13 cellular contexts compared by ENCODE assay signal in the genomic region with DNA sequence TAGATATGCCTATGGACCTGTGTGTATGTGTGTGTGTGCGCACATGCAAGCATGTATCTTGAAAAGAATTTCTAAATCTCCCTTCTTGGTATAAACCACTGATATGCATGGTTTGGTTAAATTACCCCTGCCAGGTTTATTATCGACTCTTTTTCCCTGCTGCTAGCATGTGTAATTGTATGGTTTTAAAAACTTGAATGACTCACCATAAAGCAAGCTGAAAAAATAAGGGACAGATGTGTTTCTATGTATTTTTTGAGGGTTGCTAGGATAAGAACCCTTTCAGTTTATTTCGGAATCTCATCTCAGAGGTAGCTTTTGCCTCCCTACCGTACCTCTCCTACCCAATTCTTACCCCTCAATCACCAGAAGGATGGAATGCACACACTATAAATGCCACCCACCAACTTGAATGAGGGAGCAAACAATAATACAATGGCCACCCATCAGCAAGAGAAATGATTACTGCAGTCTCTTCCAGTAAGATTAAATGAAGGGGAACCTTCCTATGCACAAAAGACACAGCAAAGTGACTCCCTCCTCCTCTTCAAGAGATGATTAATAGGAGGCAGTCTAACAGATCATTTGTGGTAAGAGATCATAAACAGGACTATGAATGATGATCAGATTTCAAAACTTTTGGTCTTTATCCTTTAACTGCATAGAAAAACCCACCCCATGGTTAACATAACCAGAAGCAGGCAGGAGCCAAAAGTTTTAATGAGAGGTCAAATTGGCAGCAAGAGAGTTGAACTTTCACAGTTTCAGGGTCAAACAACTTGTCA.
A peak's percentile ranks its signal among the peaks of the same experiment; 100 is the strongest.
DNase-seq lines count a peak whose midpoint lies in the region; ATAC-seq, FAIRE-seq and TF ChIP-seq lines count a peak whose summit lies in the region.
"Had no signal": no experiment of that assay in that cellular context is flagged by ENCODE, and none has a peak within 500 bp of the region (broad histone marks: within the 10 kb centered on the region; RNA-seq: fewer than 3 reads in every experiment).

No MANE protein-coding gene starts in this region.

- no peak overlapping the region for H3K27ac Mint-ChIP-seq in GM23338
- H3K27ac Mint-ChIP-seq in MCF 10A (ENCODE audit: low read depth, unreplicated experiment) = no peak overlapping the region
- H3K27ac Mint-ChIP-seq: activated naive CD4-positive, alpha-beta T cell treated with anti-CD3 and anti-CD28 coated beads, Interleukin-2, amount 50 U/mL, for 24 hours; CD8-positive, alpha-beta memory T cell; stimulated activated naive CD8-positive, alpha-beta T cell treated with anti-CD3 and anti-CD28 coated beads, Interleukin-15, amount 100 ng/mL, for 72 hours had no signal

- H3K9me3 ChIP-seq in H1 (ENCODE audit: insufficient read depth in 2 of 2, low read depth in 1 of 2, low read length in 1 of 2) = no peaks in the 10 kb centered on the region
- no peaks in the 10 kb centered on the region for H3K9me3 ChIP-seq in skeletal muscle satellite cell (replicated peaks; ENCODE audit: low read length)
- no peaks in the 10 kb centered on the region for H3K9me3 ChIP-seq in transverse colon

- no peak for TF ChIP-seq CTCF in GM23338 (conservative IDR thresholded peaks at IDR 0.05; ENCODE audit: low read depth in 2 of 2)
- TF ChIP-seq CTCF in H1 (IDR thresholded peaks at IDR 0.05; ENCODE audit: control extremely low read depth in 1 of 3, insufficient read depth in 1 of 3, low read depth in 1 of 3, low read length in 3 of 3) = no peak
- no peak for TF ChIP-seq CTCF in transverse colon (IDR thresholded peaks at IDR 0.05)
- TF ChIP-seq CTCF in MCF 10A (IDR thresholded peaks at IDR 0.05; ENCODE audit: unreplicated experiment) = no peak

- intact Hi-C loops in transverse colon (cut with DNase I; ENCODE audit: low total_unique reads) (no loop called here), MCF 10A (cut with micrococcal nuclease) (loop anchor here (10.0 kb wide), 1 partner anchor 354 kb away; the partner anchor contains the start of gene SATB2)

- TF ChIP-seq RAD21 in H1 (IDR thresholded peaks at IDR 0.05 in 1 of 2, conservative IDR thresholded peaks at IDR 0.05 in 1 of 2; ENCODE audit: low read depth in 2 of 2, low read length in 2 of 2) = no peak

- H3K36me3 ChIP-seq in GM23338 (ENCODE audit: insufficient read depth) (no peaks in the 10 kb centered on the region), H1 (ENCODE audit: control insufficient read depth in 2 of 4, insufficient read depth in 4 of 4, low read length in 3 of 4) (no peaks in the 10 kb centered on the region), skeletal muscle satellite cell (ENCODE audit: insufficient read depth, low read length) (no peaks in the 10 kb centered on the region), transverse colon (no peaks in the 10 kb centered on the region)

- BruUV-seq in MCF 10A (replicated peaks; lab: Mats Ljungman, UMichigan) = no TSS peak

- no peak overlapping the region for H3K9ac ChIP-seq in H1 (replicated peaks in 1 of 4; ENCODE audit: extremely low read depth in 1 of 4, low read depth in 3 of 4, low read length in 3 of 4)
- no peak overlapping the region for H3K9ac ChIP-seq in skeletal muscle satellite cell (ENCODE audit: low read depth, low read length)

- H3K79me2 ChIP-seq in GM23338 (replicated peaks; ENCODE audit: insufficient read depth) (no peaks in the 10 kb centered on the region), H1 (ENCODE audit: control insufficient read depth in 1 of 2, insufficient read depth in 2 of 2, low read length in 2 of 2) (no peaks in the 10 kb centered on the region)

- peak overlapping the region; percentile 40; the same call in 1 of the 2 replicates for H2AFZ ChIP-seq in GM23338
- H2AFZ ChIP-seq in H1 (ENCODE audit: low read length) = peak overlapping the region; percentile 80

- no peak overlapping the region for H4K91ac ChIP-seq in H1 (replicated peaks; ENCODE audit: insufficient read length, low read length)

- FAIRE-seq in H1 (lab: Jason Lieb, UNC) = no peak
- FAIRE-seq: small intestine had no signal

- WGBS in H1 (ENCODE audit: extremely low coverage in 1 of 2, insufficient coverage in 1 of 2, insufficient read length in 1 of 2, insufficient replicate concordance in 2 of 2, low coverage in 1 of 2, low lambda C conversion rate in 2 of 2, missing lambda C conversion rate in 1 of 2), 2 experiments = 89% methylated on average over 4 of the region's 4 CpGs; no CpG with 5 or more reads in 1 of the 2 experiments
- 34 to 52% methylated on average over 4 of the region's 4 CpGs for WGBS in transverse colon (ENCODE audit: low coverage in 1 of 2), 2 donors

- H3K4me2 ChIP-seq in GM23338 = no peak overlapping the region
- H3K4me2 ChIP-seq in H1 (ENCODE audit: insufficient read depth in 1 of 2, low read depth in 2 of 2, low read length in 2 of 2) = no peak overlapping the region
- peak overlapping the region; percentile 41 for H3K4me2 ChIP-seq in skeletal muscle satellite cell (ENCODE audit: low read length)

- H4K8ac ChIP-seq in H1 (ENCODE audit: extremely low read depth, insufficient read depth, low read length) = no peak overlapping the region

- no peak overlapping the region for H2BK20ac ChIP-seq in H1 (ENCODE audit: low read length)

- no peak for ATAC-seq in GM23338
- ATAC-seq in GM18909 (IDR thresholded peaks at IDR 0.05; ENCODE audit: poor library complexity, unreplicated experiment) = no peak
- ATAC-seq: stimulated activated naive CD8-positive, alpha-beta T cell treated with anti-CD3 and anti-CD28 coated beads, Interleukin-15, amount 100 ng/mL, for 72 hours had no signal

- H3K23ac ChIP-seq in H1 (ENCODE audit: insufficient read length) = no peak overlapping the region

- no peaks in the 10 kb centered on the region for H3F3A ChIP-seq in GM23338 (replicated peaks; ENCODE audit: low read depth)

- CTCF ChIA-PET in H1 (lab: Charles Lee; ENCODE audit: partially characterized antibody) (interaction anchor here (1.4 kb wide), 1 partner anchor 30 kb away, joined by 3 read pairs; no protein-coding TSS in a partner anchor), MCF 10A (lab: Yijun Ruan, JAX) (no interaction called here)

- no peaks in the 10 kb centered on the region for H3K23me2 ChIP-seq in H1 (ENCODE audit: low read depth, low read length)

- no peaks in the 10 kb centered on the region for H3K79me1 ChIP-seq in H1 (ENCODE audit: low read depth, low read length)

- peak; percentile 14 for DNase-seq in GM23338 (ENCODE audit: low spot score)
- peak; percentile 92 for DNase-seq in NCI-H2081 treated with DMSO at 0.1 percent for 48 hours (lab: John Stamatoyannopoulos, UW)
- DNase-seq in H1 (ENCODE audit: low read depth in 1 of 2, low spot score in 2 of 2) = no peak
- no peak for DNase-seq in transverse colon
- DNase-seq in MCF 10A (ENCODE audit: unreplicated experiment) = no peak
- DNase-seq: CD8-positive, alpha-beta memory T cell; erythroblast; small intestine; stimulated activated naive CD8-positive, alpha-beta T cell treated with anti-CD3 and anti-CD28 coated beads, Interleukin-15, amount 100 ng/mL, for 72 hours had no signal

- H2BK15ac ChIP-seq in H1 (ENCODE audit: low read length) = no peak overlapping the region

- TF ChIP-seq POLR2A in H1 (IDR thresholded peaks at IDR 0.05; ENCODE audit: control extremely low read depth in 1 of 2, low read depth in 2 of 2, low read length in 2 of 2) (no peak), transverse colon (IDR thresholded peaks at IDR 0.05) (no peak)

- H3K4me1 ChIP-seq in GM23338 (ENCODE audit: insufficient read depth) (no peaks in the 10 kb centered on the region), H1 (replicated peaks in 1 of 4; ENCODE audit: control insufficient read depth in 3 of 4, insufficient read depth in 4 of 4, low read length in 3 of 4) (peaks cover 0 to 3% (median 0%) of the 10 kb centered on the region in 4 experiments; a peak in 1 of 7 replicates), skeletal muscle satellite cell (ENCODE audit: control insufficient read depth, insufficient read depth, low read length) (peaks cover 6% of the 10 kb centered on the region), transverse colon (no peaks in the 10 kb centered on the region)

- H3K27me3 Mint-ChIP-seq in GM23338 (ENCODE audit: insufficient read depth, low read depth, poor library complexity) = peaks cover 2% of the 10 kb centered on the region
- H3K27me3 Mint-ChIP-seq in MCF 10A (ENCODE audit: insufficient read depth, unreplicated experiment) = peaks cover 68% of the 10 kb centered on the region
- H3K27me3 Mint-ChIP-seq: activated naive CD4-positive, alpha-beta T cell treated with anti-CD3 and anti-CD28 coated beads, Interleukin-2, amount 50 U/mL, for 24 hours; CD8-positive, alpha-beta memory T cell; central memory CD8-positive, alpha-beta T cell; stimulated activated naive CD8-positive, alpha-beta T cell treated with anti-CD3 and anti-CD28 coated beads, Interleukin-15, amount 100 ng/mL, for 72 hours had no signal

- H3K36me3 Mint-ChIP-seq in GM23338 (ENCODE audit: low read depth) = no peaks in the 10 kb centered on the region
- no peaks in the 10 kb centered on the region for H3K36me3 Mint-ChIP-seq in MCF 10A (ENCODE audit: insufficient read depth, unreplicated experiment)
- H3K36me3 Mint-ChIP-seq: activated naive CD4-positive, alpha-beta T cell treated with anti-CD3 and anti-CD28 coated beads, Interleukin-2, amount 50 U/mL, for 24 hours; CD8-positive, alpha-beta memory T cell had no signal

- no peak overlapping the region for H3K4me3 Mint-ChIP-seq in GM23338
- no peak overlapping the region for H3K4me3 Mint-ChIP-seq in MCF 10A (ENCODE audit: unreplicated experiment)
- H3K4me3 Mint-ChIP-seq: activated naive CD4-positive, alpha-beta T cell treated with anti-CD3 and anti-CD28 coated beads, Interleukin-2, amount 50 U/mL, for 24 hours; CD8-positive, alpha-beta memory T cell; central memory CD8-positive, alpha-beta T cell; stimulated activated naive CD8-positive, alpha-beta T cell treated with anti-CD3 and anti-CD28 coated beads, Interleukin-15, amount 100 ng/mL, for 72 hours had no signal

- POLR2A ChIA-PET in H1 (lab: Charles Lee; ENCODE audit: partially characterized antibody) = no interaction called here
- POLR2A ChIA-PET in MCF 10A (lab: Yijun Ruan, JAX) = no interaction called here

- in situ Hi-C loops in transverse colon (cut with MboI; ENCODE audit: low pct_ligation_motif_present in 1 of 4, low pct_unique_long_range_greater_than_20kb in 1 of 4, low sequenced_read_pairs in 3 of 4) = no loop called here

- H3K9me2 ChIP-seq in GM23338 (ENCODE audit: insufficient read depth) = no peaks in the 10 kb centered on the region

- H3K14ac ChIP-seq in H1 (ENCODE audit: insufficient read length) = no peak overlapping the region

- H3K18ac ChIP-seq in H1 (ENCODE audit: extremely low read depth, low read length) = no peak overlapping the region

- H3K4ac ChIP-seq in H1 (replicated peaks; ENCODE audit: insufficient read length, low read depth, low read length) = no peak overlapping the region

- no peak overlapping the region for H2BK120ac ChIP-seq in H1 (replicated peaks; ENCODE audit: low read depth, low read length)

- no peak overlapping the region for H2BK12ac ChIP-seq in H1 (ENCODE audit: low read depth, low read length)

- H2AK5ac ChIP-seq in H1 (ENCODE audit: low read depth, low read length) = no peak overlapping the region

- no peak overlapping the region for H2BK5ac ChIP-seq in H1 (ENCODE audit: low read depth, low read length)

- H3K9me3 Mint-ChIP-seq in GM23338 = no peaks in the 10 kb centered on the region
- no peaks in the 10 kb centered on the region for H3K9me3 Mint-ChIP-seq in MCF 10A (ENCODE audit: unreplicated experiment)
- H3K9me3 Mint-ChIP-seq: activated naive CD4-positive, alpha-beta T cell treated with anti-CD3 and anti-CD28 coated beads, Interleukin-2, amount 50 U/mL, for 24 hours; stimulated activated naive CD8-positive, alpha-beta T cell treated with anti-CD3 and anti-CD28 coated beads, Interleukin-15, amount 100 ng/mL, for 72 hours had no signal

- H3K27me3 ChIP-seq in GM23338 (ENCODE audit: insufficient read depth) = no peaks in the 10 kb centered on the region
- no peaks in the 10 kb centered on the region for H3K27me3 ChIP-seq in H1 (replicated peaks in 1 of 4; ENCODE audit: control insufficient read depth in 3 of 4, extremely low read depth in 1 of 4, insufficient read depth in 3 of 4, low read length in 3 of 4)
- no peaks in the 10 kb centered on the region for H3K27me3 ChIP-seq in skeletal muscle satellite cell (ENCODE audit: control insufficient read depth, insufficient read depth, low read length)
- no peaks in the 10 kb centered on the region for H3K27me3 ChIP-seq in transverse colon

- no peak overlapping the region for H3K56ac ChIP-seq in H1 (replicated peaks; ENCODE audit: insufficient read length, low read depth, low read length)

- no peak for TF ChIP-seq EP300 in H1 (IDR thresholded peaks at IDR 0.05; ENCODE audit: borderline replicate concordance in 1 of 2, low read depth in 2 of 2, low read length in 2 of 2)
- no peak for TF ChIP-seq EP300 in transverse colon (IDR thresholded peaks at IDR 0.05; ENCODE audit: low read depth)

- H3K4me1 Mint-ChIP-seq in GM23338 = peaks cover 7% of the 10 kb centered on the region; the same call in 2 of the 3 replicates
- H3K4me1 Mint-ChIP-seq in MCF 10A (ENCODE audit: insufficient read depth, unreplicated experiment) = no peaks in the 10 kb centered on the region
- H3K4me1 Mint-ChIP-seq: activated naive CD4-positive, alpha-beta T cell treated with anti-CD3 and anti-CD28 coated beads, Interleukin-2, amount 50 U/mL, for 24 hours; CD8-positive, alpha-beta memory T cell; central memory CD8-positive, alpha-beta T cell; stimulated activated naive CD8-positive, alpha-beta T cell treated with anti-CD3 and anti-CD28 coated beads, Interleukin-15, amount 100 ng/mL, for 72 hours had no signal

- H3K4me3 ChIP-seq in GM23338 (no peak overlapping the region), H1 (ENCODE audit: extremely low read depth in 1 of 4, insufficient read depth in 2 of 4, low read depth in 3 of 4, low read length in 4 of 4) (no peak overlapping the region), skeletal muscle satellite cell (ENCODE audit: low read length) (no peak overlapping the region), transverse colon (no peak overlapping the region)

- H3K27ac ChIP-seq in GM23338 (ENCODE audit: low read depth) = no peak overlapping the region
- no peak overlapping the region for H3K27ac ChIP-seq in H1 (ENCODE audit: low read depth, low read length)
- no peak overlapping the region for H3K27ac ChIP-seq in transverse colon

- no peak overlapping the region for H4K5ac ChIP-seq in H1 (ENCODE audit: insufficient read length, low read depth, low read length)

- H4K20me1 ChIP-seq in GM23338 (replicated peaks; ENCODE audit: insufficient read depth) = no peaks in the 10 kb centered on the region
- no peaks in the 10 kb centered on the region for H4K20me1 ChIP-seq in H1 (replicated peaks in 1 of 2; ENCODE audit: control insufficient read depth in 1 of 2, insufficient read depth in 2 of 2, low read length in 2 of 2)

Comparison
In these comparisons a context has a peak if more than half of its experiments do, and no peak if none do; other contexts are left out.
1. DNase-seq: peak in GM23338 (single experiment) and NCI-H2081 treated with DMSO at 0.1 percent for 48 hours (single experiment); none in H1 (0 of 2), transverse colon (single experiment) and MCF 10A (single experiment).